6 cellular contexts compared by ENCODE assay signal in the genomic region with DNA sequence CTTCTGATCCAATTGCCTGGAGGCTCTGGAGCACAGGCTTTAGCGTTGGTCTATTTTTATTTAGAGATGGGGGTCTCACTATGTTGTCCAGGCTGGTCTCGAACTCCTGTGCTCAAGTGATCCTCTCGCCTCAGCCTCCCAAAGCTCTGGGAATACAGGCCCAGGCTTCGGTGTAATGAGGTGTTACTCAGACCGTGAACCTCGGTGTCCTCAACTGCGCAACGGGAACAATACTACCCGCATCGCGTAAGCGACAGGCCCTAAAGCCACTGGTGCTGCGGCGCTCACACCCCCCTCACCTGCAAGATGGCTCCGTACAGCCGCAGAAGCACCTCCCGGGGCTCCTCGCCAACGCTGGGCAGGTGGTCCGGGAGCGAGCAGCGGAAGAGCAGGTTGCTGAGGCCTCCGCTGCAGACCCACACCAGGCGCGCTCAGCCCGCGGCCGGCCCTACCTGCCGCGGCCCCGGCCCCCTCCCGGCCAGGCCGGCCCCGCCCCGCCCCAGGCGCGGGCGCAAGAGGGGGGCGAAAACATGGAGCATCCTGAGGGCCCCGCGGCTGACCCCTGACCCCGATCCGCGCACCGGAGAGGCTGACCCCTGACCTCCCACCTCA. TPM values are rescaled to one million over a fixed set of nuclear protein-coding genes. Genes with fewer than 3 reads are reported as not detected.
DNase-seq lines count a peak whose midpoint lies in the region; ATAC-seq and TF ChIP-seq lines count a peak whose summit lies in the region.

No MANE protein-coding gene starts in this region.

- H3K36me3 ChIP-seq in mucosa of descending colon (ENCODE audit: low read depth): no peaks in the 10 kb centered on the region

- TF ChIP-seq CTCF in mucosa of descending colon (IDR thresholded peaks at IDR 0.05): no peak

- peak; percentile 75 for DNase-seq in COLO668 (lab: John Stamatoyannopoulos, UW; ENCODE audit: unreplicated experiment)
- DNase-seq in activated naive CD8-positive, alpha-beta T cell treated with anti-CD3 and anti-CD28 coated beads, Interleukin-2, amount 50 U/mL, for 24 hours: peak; percentile 38
- DNase-seq in mucosa of descending colon: no peak
- DNase-seq in NK-92 treated with Interleukin-12 subunit alpha and Interleukin-12 subunit beta, amount 100 ng/mL, for 24 hours (lab: John Stamatoyannopoulos, UW): no peak
- DNase-seq in NCI-H1930 (lab: John Stamatoyannopoulos, UW): no peak

- no peaks in the 10 kb centered on the region for H3K9me3 ChIP-seq in mucosa of descending colon

- intact Hi-C loops in mucosa of descending colon (cut with DNase I, micrococcal nuclease): no loop called here

- peaks cover 5% of the 10 kb centered on the region for H3K36me3 Mint-ChIP-seq in activated naive CD8-positive, alpha-beta T cell treated with anti-CD3 and anti-CD28 coated beads, Interleukin-2, amount 50 U/mL, for 24 hours (ENCODE audit: low read depth)

- no peaks in the 10 kb centered on the region for H3K27me3 Mint-ChIP-seq in activated naive CD8-positive, alpha-beta T cell treated with anti-CD3 and anti-CD28 coated beads, Interleukin-2, amount 50 U/mL, for 24 hours

- H3K4me1 Mint-ChIP-seq in activated naive CD8-positive, alpha-beta T cell treated with anti-CD3 and anti-CD28 coated beads, Interleukin-2, amount 50 U/mL, for 24 hours: peaks cover 31% of the 10 kb centered on the region

- peak overlapping the region; percentile 91 for H3K4me3 Mint-ChIP-seq in activated naive CD8-positive, alpha-beta T cell treated with anti-CD3 and anti-CD28 coated beads, Interleukin-2, amount 50 U/mL, for 24 hours

- H3K9me3 Mint-ChIP-seq in activated naive CD8-positive, alpha-beta T cell treated with anti-CD3 and anti-CD28 coated beads, Interleukin-2, amount 50 U/mL, for 24 hours: no peaks in the 10 kb centered on the region

- ATAC-seq in HG03571 (IDR thresholded peaks at IDR 0.05; ENCODE audit: unreplicated experiment): peak; percentile 19
- peak; percentile 1 for ATAC-seq in activated naive CD8-positive, alpha-beta T cell treated with anti-CD3 and anti-CD28 coated beads, Interleukin-2, amount 50 U/mL, for 24 hours
- peak; percentile 1 for ATAC-seq in mucosa of descending colon

- peaks cover 12% of the 10 kb centered on the region for H3K4me1 ChIP-seq in mucosa of descending colon (ENCODE audit: low read depth)

- peak overlapping the region; percentile 74 for H3K4me3 ChIP-seq in mucosa of descending colon

- H3K27ac Mint-ChIP-seq in activated naive CD8-positive, alpha-beta T cell treated with anti-CD3 and anti-CD28 coated beads, Interleukin-2, amount 50 U/mL, for 24 hours: peak overlapping the region; percentile 83

RNA-seq across cellular contexts. Expression of gene CHKB, which starts 0.6 kb away (rescaled TPM):
- 10 to 100 TPM; 79.9 to 95.0 (median 80.9) TPM for total RNA-seq in mucosa of descending colon

RNA-seq across cellular contexts. Expression of gene CPT1B, which starts 3.8 kb away (rescaled TPM):
- total RNA-seq in mucosa of descending colon: 10 to 100 TPM; 24.5 to 51.6 (median 29.9) TPM

RNA-seq across cellular contexts. Expression of gene MAPK8IP2, which starts 18.5 kb away (rescaled TPM):
- 1 to 10 TPM in 1 of 3 donors, under 1 TPM in 2; 0.63 to 4.2 (median 0.64) TPM for total RNA-seq in mucosa of descending colon

RNA-seq across cellular contexts. Expression of gene SYCE3, which starts 19.3 kb away (rescaled TPM):
- not detected for total RNA-seq in mucosa of descending colon

RNA-seq across cellular contexts. Expression of gene KLHDC7B, which starts 36.4 kb away (rescaled TPM):
- 1 to 10 TPM in 1 of 3 donors, under 1 TPM in 1, not detected in 1; 0.55 to 1.7 TPM for total RNA-seq in mucosa of descending colon

Comparison
In these comparisons a context has a peak if more than half of its experiments do, and no peak if none do; other contexts are left out.
1. DNase-seq: peak in COLO668 (single experiment) and activated naive CD8-positive, alpha-beta T cell treated with anti-CD3 and anti-CD28 coated beads, Interleukin-2, amount 50 U/mL, for 24 hours (single experiment); none in mucosa of descending colon (0 of 3), NK-92 treated with Interleukin-12 subunit alpha and Interleukin-12 subunit beta, amount 100 ng/mL, for 24 hours (single experiment) and NCI-H1930 (0 of 2).
2. Peak in every context shown above with its lines, with median percentiles within 50 percentile points of each other: ATAC-seq.